Comparison of ENCODE assay signal across 1 cellular context in the genomic region with DNA sequence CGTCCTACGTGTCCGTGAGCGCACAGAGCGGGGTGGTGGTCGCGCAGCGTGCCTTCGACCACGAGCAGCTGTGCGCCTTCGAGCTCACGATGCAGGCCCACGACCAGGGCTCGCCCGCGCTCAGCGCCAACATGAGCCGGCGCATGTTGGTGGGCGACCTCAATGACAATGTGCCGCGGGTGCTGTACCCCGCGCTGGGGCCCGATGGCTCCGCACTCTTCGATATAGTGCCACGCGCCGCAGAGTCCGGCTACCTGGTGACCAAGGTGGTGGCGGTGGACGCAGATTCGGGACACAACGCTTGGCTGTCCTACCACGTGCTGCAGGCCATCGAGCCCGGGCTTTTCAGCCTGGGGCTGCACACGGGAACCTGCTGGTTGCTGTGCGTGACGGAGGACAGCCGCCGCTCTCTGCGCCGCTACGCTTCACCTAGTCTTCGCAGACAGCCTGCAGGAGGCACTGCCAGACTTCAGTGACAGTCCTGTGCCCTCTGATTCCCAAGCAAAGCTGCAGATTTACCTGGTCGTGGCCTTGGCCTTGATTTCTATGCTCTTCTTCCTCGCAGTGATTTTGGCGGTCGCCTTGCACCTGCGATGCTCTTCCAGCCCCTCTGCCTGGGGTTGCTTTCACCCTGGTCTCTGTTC.
TF ChIP-seq lines count a peak whose summit lies in the region.

No MANE protein-coding gene starts in this region.

TF ChIP-seq in WTC11, 78 proteins besides CTCF, POLR2A, EP300 and RAD21 (continued from another document):
- TF ChIP-seq, protein P1, sequence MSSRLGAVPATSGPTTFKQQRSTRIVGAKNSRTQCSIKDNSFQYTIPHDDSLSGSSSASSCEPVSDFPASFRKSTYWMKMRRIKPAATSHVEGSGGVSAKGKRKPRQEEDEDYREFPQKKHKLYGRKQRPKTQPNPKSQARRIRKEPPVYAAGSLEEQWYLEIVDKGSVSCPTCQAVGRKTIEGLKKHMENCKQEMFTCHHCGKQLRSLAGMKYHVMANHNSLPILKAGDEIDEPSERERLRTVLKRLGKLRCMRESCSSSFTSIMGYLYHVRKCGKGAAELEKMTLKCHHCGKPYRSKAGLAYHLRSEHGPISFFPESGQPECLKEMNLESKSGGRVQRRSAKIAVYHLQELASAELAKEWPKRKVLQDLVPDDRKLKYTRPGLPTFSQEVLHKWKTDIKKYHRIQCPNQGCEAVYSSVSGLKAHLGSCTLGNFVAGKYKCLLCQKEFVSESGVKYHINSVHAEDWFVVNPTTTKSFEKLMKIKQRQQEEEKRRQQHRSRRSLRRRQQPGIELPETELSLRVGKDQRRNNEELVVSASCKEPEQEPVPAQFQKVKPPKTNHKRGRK (CRISPR knock-in tag; IDR thresholded peaks at IDR 0.05; ENCODE audit: borderline replicate concordance): no peak
- TF ChIP-seq, protein P2, sequence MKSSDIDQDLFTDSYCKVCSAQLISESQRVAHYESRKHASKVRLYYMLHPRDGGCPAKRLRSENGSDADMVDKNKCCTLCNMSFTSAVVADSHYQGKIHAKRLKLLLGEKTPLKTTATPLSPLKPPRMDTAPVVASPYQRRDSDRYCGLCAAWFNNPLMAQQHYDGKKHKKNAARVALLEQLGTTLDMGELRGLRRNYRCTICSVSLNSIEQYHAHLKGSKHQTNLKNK (CRISPR knock-in tag; IDR thresholded peaks at IDR 0.05): no peak
- TF ChIP-seq, protein P3, sequence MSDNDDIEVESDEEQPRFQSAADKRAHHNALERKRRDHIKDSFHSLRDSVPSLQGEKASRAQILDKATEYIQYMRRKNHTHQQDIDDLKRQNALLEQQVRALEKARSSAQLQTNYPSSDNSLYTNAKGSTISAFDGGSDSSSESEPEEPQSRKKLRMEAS (CRISPR knock-in tag; IDR thresholded peaks at IDR 0.05): no peak
- TF ChIP-seq, protein P4, sequence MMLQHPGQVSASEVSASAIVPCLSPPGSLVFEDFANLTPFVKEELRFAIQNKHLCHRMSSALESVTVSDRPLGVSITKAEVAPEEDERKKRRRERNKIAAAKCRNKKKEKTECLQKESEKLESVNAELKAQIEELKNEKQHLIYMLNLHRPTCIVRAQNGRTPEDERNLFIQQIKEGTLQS (CRISPR knock-in tag; conservative IDR thresholded peaks at IDR 0.05): no peak
- no peak for TF ChIP-seq ZNF121 (CRISPR knock-in tag; IDR thresholded peaks at IDR 0.05)
- no peak for TF ChIP-seq ZNF232 (CRISPR knock-in tag; IDR thresholded peaks at IDR 0.05)
- TF ChIP-seq ZNF423 (CRISPR knock-in tag; IDR thresholded peaks at IDR 0.05): no peak
- no peak for TF ChIP-seq SOX15 (CRISPR knock-in tag; IDR thresholded peaks at IDR 0.05)
- no peak for TF ChIP-seq SP1 (CRISPR knock-in tag; conservative IDR thresholded peaks at IDR 0.05)
- TF ChIP-seq, protein P5, sequence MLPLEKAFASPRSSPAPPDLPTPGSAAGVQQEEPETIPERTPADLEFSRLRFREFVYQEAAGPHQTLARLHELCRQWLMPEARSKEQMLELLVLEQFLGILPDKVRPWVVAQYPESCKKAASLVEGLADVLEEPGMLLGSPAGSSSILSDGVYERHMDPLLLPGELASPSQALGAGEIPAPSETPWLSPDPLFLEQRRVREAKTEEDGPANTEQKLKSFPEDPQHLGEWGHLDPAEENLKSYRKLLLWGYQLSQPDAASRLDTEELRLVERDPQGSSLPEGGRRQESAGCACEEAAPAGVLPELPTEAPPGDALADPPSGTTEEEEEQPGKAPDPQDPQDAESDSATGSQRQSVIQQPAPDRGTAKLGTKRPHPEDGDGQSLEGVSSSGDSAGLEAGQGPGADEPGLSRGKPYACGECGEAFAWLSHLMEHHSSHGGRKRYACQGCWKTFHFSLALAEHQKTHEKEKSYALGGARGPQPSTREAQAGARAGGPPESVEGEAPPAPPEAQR (CRISPR knock-in tag; IDR thresholded peaks at IDR 0.05): no peak
- TF ChIP-seq ELF4 (CRISPR knock-in tag; IDR thresholded peaks at IDR 0.05; ENCODE audit: low read depth): no peak
- TF ChIP-seq, protein P6, sequence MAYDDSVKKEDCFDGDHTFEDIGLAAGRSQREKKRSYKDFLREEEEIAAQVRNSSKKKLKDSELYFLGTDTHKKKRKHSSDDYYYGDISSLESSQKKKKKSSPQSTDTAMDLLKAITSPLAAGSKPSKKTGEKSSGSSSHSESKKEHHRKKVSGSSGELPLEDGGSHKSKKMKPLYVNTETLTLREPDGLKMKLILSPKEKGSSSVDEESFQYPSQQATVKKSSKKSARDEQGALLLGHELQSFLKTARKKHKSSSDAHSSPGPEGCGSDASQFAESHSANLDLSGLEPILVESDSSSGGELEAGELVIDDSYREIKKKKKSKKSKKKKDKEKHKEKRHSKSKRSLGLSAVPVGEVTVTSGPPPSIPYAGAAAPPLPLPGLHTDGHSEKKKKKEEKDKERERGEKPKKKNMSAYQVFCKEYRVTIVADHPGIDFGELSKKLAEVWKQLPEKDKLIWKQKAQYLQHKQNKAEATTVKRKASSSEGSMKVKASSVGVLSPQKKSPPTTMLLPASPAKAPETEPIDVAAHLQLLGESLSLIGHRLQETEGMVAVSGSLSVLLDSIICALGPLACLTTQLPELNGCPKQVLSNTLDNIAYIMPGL (CRISPR knock-in tag; IDR thresholded peaks at IDR 0.05): no peak
- no peak for TF ChIP-seq NFYB (CRISPR knock-in tag; conservative IDR thresholded peaks at IDR 0.05; ENCODE audit: low read depth)
- no peak for TF ChIP-seq ETV6 (CRISPR knock-in tag; IDR thresholded peaks at IDR 0.05)
- no peak for TF ChIP-seq KAT7 (CRISPR knock-in tag; IDR thresholded peaks at IDR 0.05; ENCODE audit: borderline replicate concordance)
- TF ChIP-seq ZNF317 (CRISPR knock-in tag; IDR thresholded peaks at IDR 0.05; ENCODE audit: borderline replicate concordance, low read depth): no peak
- TF ChIP-seq, protein P7, sequence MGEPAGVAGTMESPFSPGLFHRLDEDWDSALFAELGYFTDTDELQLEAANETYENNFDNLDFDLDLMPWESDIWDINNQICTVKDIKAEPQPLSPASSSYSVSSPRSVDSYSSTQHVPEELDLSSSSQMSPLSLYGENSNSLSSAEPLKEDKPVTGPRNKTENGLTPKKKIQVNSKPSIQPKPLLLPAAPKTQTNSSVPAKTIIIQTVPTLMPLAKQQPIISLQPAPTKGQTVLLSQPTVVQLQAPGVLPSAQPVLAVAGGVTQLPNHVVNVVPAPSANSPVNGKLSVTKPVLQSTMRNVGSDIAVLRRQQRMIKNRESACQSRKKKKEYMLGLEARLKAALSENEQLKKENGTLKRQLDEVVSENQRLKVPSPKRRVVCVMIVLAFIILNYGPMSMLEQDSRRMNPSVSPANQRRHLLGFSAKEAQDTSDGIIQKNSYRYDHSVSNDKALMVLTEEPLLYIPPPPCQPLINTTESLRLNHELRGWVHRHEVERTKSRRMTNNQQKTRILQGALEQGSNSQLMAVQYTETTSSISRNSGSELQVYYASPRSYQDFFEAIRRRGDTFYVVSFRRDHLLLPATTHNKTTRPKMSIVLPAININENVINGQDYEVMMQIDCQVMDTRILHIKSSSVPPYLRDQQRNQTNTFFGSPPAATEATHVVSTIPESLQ (CRISPR knock-in tag; IDR thresholded peaks at IDR 0.05): no peak
TF ChIP-seq in WTC11: peak in this region for 0.
